In the genomic region with DNA sequence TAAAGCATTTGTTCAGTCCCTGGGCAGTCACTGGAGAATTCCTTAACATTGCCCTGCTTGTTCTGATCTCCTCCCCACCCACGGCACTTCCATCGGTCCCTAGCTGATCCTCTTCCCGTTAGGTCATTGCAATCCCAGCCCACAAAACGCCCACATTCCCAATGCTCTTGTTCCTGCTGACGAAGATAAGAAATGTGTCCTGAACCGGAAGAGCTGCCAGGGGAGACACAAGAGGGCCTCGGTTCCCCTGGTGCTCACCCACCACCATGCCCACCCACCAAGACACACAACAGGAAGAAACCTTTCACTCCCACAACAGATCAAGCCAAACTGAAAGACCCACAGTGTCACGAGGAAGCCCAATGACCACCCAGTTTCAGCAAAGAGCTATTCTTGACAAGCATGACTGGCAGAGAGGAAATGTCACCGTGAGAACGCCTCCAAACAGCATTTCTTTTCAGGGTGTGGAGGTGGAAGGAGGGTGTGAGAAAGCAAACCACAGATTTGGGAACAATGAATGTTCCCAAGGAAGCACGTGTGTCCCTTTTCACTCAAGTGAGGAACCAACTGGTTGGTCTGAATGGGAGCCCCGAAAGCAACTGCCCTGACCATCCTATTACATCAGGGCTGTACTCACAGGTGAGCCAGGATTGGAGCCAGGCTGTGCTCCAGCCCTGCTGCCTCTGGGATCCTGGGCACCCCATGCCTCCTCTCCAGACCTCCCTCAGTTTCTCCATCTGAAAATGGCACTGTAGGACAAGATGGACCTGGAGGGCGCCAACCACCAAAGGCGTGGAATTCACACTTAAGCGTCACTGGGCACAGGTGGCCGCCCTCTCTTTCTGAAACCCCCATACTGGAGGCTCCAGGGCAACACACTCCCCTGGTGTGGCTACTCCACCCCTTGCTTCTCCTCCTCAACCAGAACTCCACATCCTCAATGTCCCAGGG, we compare ENCODE assay signal across 8 cellular contexts.
DNase-seq lines count a peak whose midpoint lies in the region; ATAC-seq and TF ChIP-seq lines count a peak whose summit lies in the region.

No MANE protein-coding gene starts in this region.

- peaks cover 21% of the 10 kb centered on the region; the same call in 1 of the 2 replicates for H3K36me3 ChIP-seq in ACC112 (ENCODE audit: insufficient read depth, low read length)
- peaks cover 0 to 72% (median 0%) of the 10 kb centered on the region in 3 donors for H3K36me3 ChIP-seq in Peyer's patch
- H3K36me3 ChIP-seq in sigmoid colon: peaks cover 0 to 41% (median 17%) of the 10 kb centered on the region in 4 donors

- H3K9me3 ChIP-seq in Peyer's patch (no peaks in the 10 kb centered on the region), sigmoid colon (no peaks in the 10 kb centered on the region)

- 70 to 83% methylated on average over 16 of the region's 16 CpGs for WGBS in sigmoid colon, 2 donors

- peak overlapping the region; percentile 89 for H3K27ac ChIP-seq in ACC112 (ENCODE audit: low read depth, low read length)
- peak overlapping the region in 2 of 4 donors; percentile 3 to 62 for H3K27ac ChIP-seq in Peyer's patch
- peak overlapping the region in 3 of 4 donors; percentile 42 to 77 (median 68) for H3K27ac ChIP-seq in sigmoid colon
- no peak overlapping the region for H3K27ac ChIP-seq in foreskin keratinocyte

- H3K4me1 ChIP-seq in ACC112 (ENCODE audit: control insufficient read depth, insufficient read depth, low read length, unreplicated experiment): peaks cover 33% of the 10 kb centered on the region
- H3K4me1 ChIP-seq in Peyer's patch: peaks cover 0 to 9% (median 2%) of the 10 kb centered on the region in 4 donors
- H3K4me1 ChIP-seq in sigmoid colon: peaks cover 0 to 40% (median 28%) of the 10 kb centered on the region in 4 donors
- no peaks in the 10 kb centered on the region for H3K4me1 ChIP-seq in foreskin keratinocyte

- TF ChIP-seq POLR2A in Peyer's patch (IDR thresholded peaks at IDR 0.05): no peak
- no peak for TF ChIP-seq POLR2A in sigmoid colon (IDR thresholded peaks at IDR 0.05)

- intact Hi-C loops in sigmoid colon (cut with DNase I): no loop called here

- ATAC-seq in GM19397 (IDR thresholded peaks at IDR 0.05; ENCODE audit: unreplicated experiment) (peak; percentile 40), foreskin keratinocyte (no peak)

- DNase-seq in Peyer's patch (peak in 2 of 3 donors; percentile 53 to 57), fibroblast of mammary gland (ENCODE audit: low read depth) (peak; percentile 81), sigmoid colon (no peak), NCI-H2196 treated with DMSO at 0.1 percent for 48 hours (lab: John Stamatoyannopoulos, UW; ENCODE audit: unreplicated experiment) (no peak), foreskin keratinocyte (no peak), GM03348 (ENCODE audit: low spot score) (no peak)

- peaks cover 20% of the 10 kb centered on the region for H3K79me2 ChIP-seq in ACC112 (ENCODE audit: control insufficient read depth, insufficient read depth, low read length, unreplicated experiment)

- no peak for TF ChIP-seq EP300 in sigmoid colon (IDR thresholded peaks at IDR 0.05)

- TF ChIP-seq CTCF in Peyer's patch (IDR thresholded peaks at IDR 0.05) (no peak), fibroblast of mammary gland (conservative IDR thresholded peaks at IDR 0.05; ENCODE audit: control insufficient read depth, insufficient read depth, low read depth, low read length) (no peak), sigmoid colon (IDR thresholded peaks at IDR 0.05) (no peak), foreskin keratinocyte (conservative IDR thresholded peaks at IDR 0.05) (no peak)

- H2AFZ ChIP-seq in ACC112 (ENCODE audit: low read length, unreplicated experiment): no peak overlapping the region

- H3K27me3 ChIP-seq in ACC112 (ENCODE audit: insufficient read depth, low read length) (no peaks in the 10 kb centered on the region), Peyer's patch (no peaks in the 10 kb centered on the region), sigmoid colon (no peaks in the 10 kb centered on the region), foreskin keratinocyte (no peaks in the 10 kb centered on the region)

- H3K4me3 ChIP-seq in ACC112 (ENCODE audit: low read depth, low read length) (peak overlapping the region; percentile 20; the same call in 1 of the 2 replicates), Peyer's patch (no peak overlapping the region), fibroblast of mammary gland (ENCODE audit: control insufficient read depth, low read depth, low read length) (no peak overlapping the region), sigmoid colon (no peak overlapping the region)

Comparison
In these comparisons a context has a peak if more than half of its experiments do, and no peak if none do; other contexts are left out.
1. DNase-seq: peak in Peyer's patch (2 of 3) and fibroblast of mammary gland (single experiment); none in sigmoid colon (single experiment), NCI-H2196 treated with DMSO at 0.1 percent for 48 hours (single experiment), foreskin keratinocyte (0 of 2) and GM03348 (single experiment).